13 cellular contexts compared by ENCODE assay signal in genomic region chr10:87008303-87008702, GRCh38. TPM values are rescaled to one million over a fixed set of nuclear protein-coding genes. Genes with fewer than 3 reads are reported as not detected.
DNase-seq lines count a peak whose midpoint lies in the region; ATAC-seq, FAIRE-seq and TF ChIP-seq lines count a peak whose summit lies in the region.
"Not testable (repeated sequence)": the region's sequence is repeated elsewhere in the genome, so short reads cannot be mapped to it uniquely, and the experiment has no call there.
"Had no signal": no experiment of that assay in that cellular context is flagged by ENCODE, and none has a peak within 500 bp of the region (broad histone marks: within the 10 kb centered on the region; RNA-seq: fewer than 3 reads in every experiment).

No MANE protein-coding gene starts in this region.

- intact Hi-C loops in colonic mucosa (cut with DNase I); left colon (cut with DNase I, micrococcal nuclease); stomach (cut with DNase I; ENCODE audit: low total_unique reads): not testable (repeated sequence)

- not testable (repeated sequence) for TF ChIP-seq POLR2A in A549 (IDR thresholded peaks at IDR 0.05; ENCODE audit: low read length); stomach (IDR thresholded peaks at IDR 0.05)

- H3K27me3 ChIP-seq in colonic mucosa, stomach: not testable (repeated sequence)

- TF ChIP-seq EP300 in A549 (IDR thresholded peaks at IDR 0.05); stomach (IDR thresholded peaks at IDR 0.05): not testable (repeated sequence)

- not testable (repeated sequence) for H3K9me3 ChIP-seq in A549, colonic mucosa, stomach

- not testable (repeated sequence) for H3K36me3 ChIP-seq in colonic mucosa, stomach

- TF ChIP-seq RAD21 in A549 (conservative IDR thresholded peaks at IDR 0.05 in 1 of 2, IDR thresholded peaks at IDR 0.05 in 1 of 2) = not testable (repeated sequence)

- 78% methylated on average over 7 of the region's 7 CpGs for WGBS in A549 (ENCODE audit: missing lambda C conversion rate)
- 64 to 84% (median 68%) methylated on average over 7 of the region's 7 CpGs for WGBS in stomach, 5 donors

- not testable (repeated sequence) for H3K4me3 ChIP-seq in A549, colonic mucosa, stomach

- DNase-seq in A549 (ENCODE audit: low read depth in 1 of 2, low spot score in 1 of 2) = not testable (repeated sequence)
- DNase-seq in HPDE6-E6E7 (ENCODE audit: extremely low spot score) = peak; percentile 11
- peak; percentile 19 for DNase-seq in LoVo (ENCODE audit: low spot score)
- peak; percentile 14 for DNase-seq in RWPE1 (ENCODE audit: low spot score)
- DNase-seq in colonic mucosa = peak; percentile 64
- DNase-seq in left colon = peak; percentile 56 to 75
- DNase-seq in stomach = peak; percentile 42

- POLR2A ChIA-PET in A549 (lab: Yijun Ruan, JAX); RWPE1 (lab: Yijun Ruan, JAX; ENCODE audit: low non-redundant PET): not testable (repeated sequence)

- peak overlapping the region in 1 of 2 experiments; percentile 38; a peak in 1 of 6 replicates for H3K27ac ChIP-seq in A549
- not testable (repeated sequence) for H3K27ac ChIP-seq in RWPE1, colonic mucosa, stomach

- H3K4me1 ChIP-seq in A549 = peaks cover 10% of the 10 kb centered on the region
- H3K4me1 ChIP-seq in colonic mucosa, stomach: not testable (repeated sequence)

- TF ChIP-seq CTCF in A549 (IDR thresholded peaks at IDR 0.05); RWPE1 (conservative IDR thresholded peaks at IDR 0.05; ENCODE audit: low read depth); colonic mucosa (IDR thresholded peaks at IDR 0.05); stomach (IDR thresholded peaks at IDR 0.05): not testable (repeated sequence)

- peak overlapping the region; percentile 61; the same call in 2 of the 3 replicates for H3K4me2 ChIP-seq in A549

- FAIRE-seq in A549 (lab: Jason Lieb, UNC) = not testable (repeated sequence)

- H3K9ac ChIP-seq in colonic mucosa (ENCODE audit: low read depth in 2 of 2, low read length in 2 of 2) = not testable (repeated sequence)

- CTCF ChIA-PET in A549 (lab: Yijun Ruan, JAX) = not testable (repeated sequence)
- CTCF ChIA-PET in RWPE1 (lab: Yijun Ruan, JAX) = interaction anchor here (0.7 kb wide), 1 partner anchor 43 kb away, joined by 4 read pairs; no protein-coding TSS in a partner anchor

- not testable (repeated sequence) for ATAC-seq in A549
- peak; percentile 73 for ATAC-seq in left colon

RNA-seq across cellular contexts. Expression of gene FAM25A, which starts 11.8 kb away (rescaled TPM):
- polyA plus RNA-seq in A549 (2011; rRNA removed) = not detected in 2 replicates
- 0.34 and 0.46 TPM in 2 replicates for polyA plus RNA-seq in A549 (2012; cell fraction: cytosol; rRNA removed)
- 0.62 TPM in 1 of 2 replicates, not detected in the other for polyA plus RNA-seq in A549 (2012; cell fraction: nucleus; rRNA removed)
- not detected in 3 replicates for polyA plus RNA-seq in A549 (2017; fragmentation: RNase III; extraction: RNeasy Plus Mini Kit Qiagen cat#74134 plus additional on column Dnase treatment)
- polyA minus RNA-seq in A549 (2011; rRNA and poly(A)+ RNA removed) = not detected in 2 replicates
- total RNA-seq in colonic mucosa = not detected
- total RNA-seq in left colon = not detected
- not detected for total RNA-seq in stomach
- polyA plus RNA-seq in stomach = 10 to 100 TPM in 1 of 3 donors, not detected in 2; 11.9 TPM
- total RNA-seq: A172; Caco-2; CD4-positive, alpha-beta T cell; Daoy; GM23338; IMR-90 had no signal
- polyA plus RNA-seq: GM23338, IMR-90 had no signal

RNA-seq across cellular contexts. Expression of gene ADIRF, which starts 40.0 kb away (rescaled TPM):
- polyA plus RNA-seq in A549 (2011; rRNA removed) = not detected in 2 replicates
- not detected in 2 replicates for polyA plus RNA-seq in A549 (2012; cell fraction: cytosol; rRNA removed)
- polyA plus RNA-seq in A549 (2012; cell fraction: nucleus; rRNA removed) = not detected in 2 replicates
- not detected in 3 replicates for polyA plus RNA-seq in A549 (2017; fragmentation: RNase III; extraction: RNeasy Plus Mini Kit Qiagen cat#74134 plus additional on column Dnase treatment)
- not detected in 2 replicates for polyA minus RNA-seq in A549 (2011; rRNA and poly(A)+ RNA removed)
- total RNA-seq in colonic mucosa = 10 to 100 TPM; 41.5 to 91.2 TPM
- 100 to 1,000 TPM in 1 of 2 donors, 10 to 100 TPM in 1; 73.1 to 147 TPM for total RNA-seq in left colon
- 10 to 100 TPM in 4 of 5 donors, 1 to 10 TPM in 1; 1.2 to 98.2 (median 28.6) TPM for total RNA-seq in stomach
- polyA plus RNA-seq in stomach = 100 to 1,000 TPM in 2 of 3 donors, 10 to 100 TPM in 1; 96.4 to 249 (median 101) TPM
- total RNA-seq: A172; Caco-2; CD4-positive, alpha-beta T cell; Daoy; GM23338 had no signal

RNA-seq across cellular contexts. Expression of gene SNCG, which starts 49.9 kb away (rescaled TPM):
- polyA plus RNA-seq in A549 (2011; rRNA removed) (14.0 and 17.9 TPM in 2 replicates), A549 (2017; fragmentation: RNase III; extraction: RNeasy Plus Mini Kit Qiagen cat#74134 plus additional on column Dnase treatment) (7.4 to 9.9 TPM (median 8.4 TPM) in 3 replicates), stomach (10 to 100 TPM; 10.9 to 59.6 (median 26.4) TPM)
- 26.0 and 30.4 TPM in 2 replicates for polyA plus RNA-seq in A549 (2012; cell fraction: cytosol; rRNA removed)
- polyA plus RNA-seq in A549 (2012; cell fraction: nucleus; rRNA removed) = 17.8 and 19.6 TPM in 2 replicates
- polyA minus RNA-seq in A549 (2011; rRNA and poly(A)+ RNA removed) = 10.0 and 13.5 TPM in 2 replicates
- total RNA-seq in colonic mucosa (1 to 10 TPM; 2.6 to 6.6 TPM), left colon (1 to 10 TPM; 2.6 to 6.8 TPM), stomach (1 to 10 TPM in 4 of 5 donors, not detected in 1; 3.8 to 7.6 (median 5.6) TPM)
- total RNA-seq: CD4-positive, alpha-beta T cell had no signal

RNA-seq across cellular contexts. Expression of gene MMRN2, which starts 50.9 kb away (rescaled TPM):
- 1.1 and 1.4 TPM in 2 replicates for polyA plus RNA-seq in A549 (2011; rRNA removed)
- polyA plus RNA-seq in A549 (2012; cell fraction: cytosol; rRNA removed) = 0.36 and 0.54 TPM in 2 replicates
- 0.67 and 0.81 TPM in 2 replicates for polyA plus RNA-seq in A549 (2012; cell fraction: nucleus; rRNA removed)
- 0.33 to 0.54 TPM (median 0.35 TPM) in 3 replicates for polyA plus RNA-seq in A549 (2017; fragmentation: RNase III; extraction: RNeasy Plus Mini Kit Qiagen cat#74134 plus additional on column Dnase treatment)
- 1.3 and 1.7 TPM in 2 replicates for polyA minus RNA-seq in A549 (2011; rRNA and poly(A)+ RNA removed)
- 1 to 10 TPM; 3.4 to 7.4 TPM for total RNA-seq in colonic mucosa
- total RNA-seq in left colon = 1 to 10 TPM; 6.0 to 7.8 TPM
- 10 to 100 TPM in 3 of 5 donors, 1 to 10 TPM in 2; 1.8 to 40.0 (median 12.9) TPM for total RNA-seq in stomach
- 1 to 10 TPM in 2 of 3 donors, under 1 TPM in 1; 1.00 to 5.0 (median 3.1) TPM for polyA plus RNA-seq in stomach
- total RNA-seq: A172 had no signal
